8 cellular contexts compared by ENCODE assay signal in the genomic region with DNA sequence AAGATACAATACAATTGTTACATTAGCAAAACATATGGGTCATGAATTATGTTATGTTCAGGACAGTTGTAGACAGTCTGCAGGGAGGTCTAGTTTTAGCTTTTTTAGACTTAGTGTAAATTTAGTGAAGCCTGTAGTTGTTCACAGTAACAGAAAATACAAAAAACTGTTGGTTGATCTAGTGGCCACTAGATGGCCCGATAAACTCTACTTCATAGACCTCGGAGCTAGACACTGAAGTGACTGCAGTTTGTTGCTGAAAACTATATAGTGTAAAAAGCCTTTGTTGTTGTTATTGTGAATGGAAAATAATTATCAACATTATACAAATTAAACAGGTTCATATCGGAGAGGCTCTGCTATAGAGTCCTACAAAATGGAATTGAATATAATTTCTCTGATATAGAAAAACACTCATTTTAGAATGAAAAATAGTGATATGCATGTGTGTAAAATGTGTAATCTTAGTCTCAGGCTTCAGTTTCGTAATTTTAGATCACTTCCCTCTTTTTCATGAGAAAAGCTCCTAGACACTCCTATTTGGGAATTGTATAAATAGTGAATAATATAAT. TPM values are rescaled to one million over a fixed set of nuclear protein-coding genes. Genes with fewer than 3 reads are reported as not detected.
DNase-seq lines count a peak whose midpoint lies in the region; ATAC-seq and TF ChIP-seq lines count a peak whose summit lies in the region.

No MANE protein-coding gene starts in this region.

- no peak overlapping the region for H3K23ac ChIP-seq in neuronal stem cell (ENCODE audit: low read depth, low read length, poor library complexity)

- peaks cover 3% of the 10 kb centered on the region for H3K4me1 Mint-ChIP-seq in chondrocyte (ENCODE audit: low read depth)

- no peak overlapping the region for H2BK12ac ChIP-seq in neuronal stem cell (ENCODE audit: low read length)

- no peaks in the 10 kb centered on the region for H3K27me3 ChIP-seq in neuronal stem cell (ENCODE audit: control insufficient read depth in 3 of 3, insufficient read depth in 3 of 3, low read depth in 1 of 3, low read length in 3 of 3)

- no peaks in the 10 kb centered on the region for H3K36me3 Mint-ChIP-seq in chondrocyte (ENCODE audit: low read depth)

- H3K36me3 ChIP-seq in neuronal stem cell (replicated peaks in 1 of 2; ENCODE audit: control insufficient read depth in 2 of 2, insufficient read depth in 2 of 2, low read length in 2 of 2): no peaks in the 10 kb centered on the region

- H2BK5ac ChIP-seq in neuronal stem cell (ENCODE audit: low read length): no peak overlapping the region

- no peak overlapping the region for H3K14ac ChIP-seq in neuronal stem cell (ENCODE audit: low read length)

- no peak overlapping the region for H3K27ac Mint-ChIP-seq in chondrocyte (ENCODE audit: unreplicated experiment)

- no peak overlapping the region for H3K4me3 Mint-ChIP-seq in chondrocyte (ENCODE audit: unreplicated experiment)

- H3K4me1 ChIP-seq in neuronal stem cell (ENCODE audit: control insufficient read depth in 2 of 2, insufficient read depth in 1 of 2, low read depth in 1 of 2, low read length in 2 of 2): no peaks in the 10 kb centered on the region

- peak; percentile 76 for TF ChIP-seq CTCF in chondrocyte (IDR thresholded peaks at IDR 0.05)

- H3K4ac ChIP-seq in neuronal stem cell (ENCODE audit: low read length): no peak overlapping the region

- no peak overlapping the region for H2AFZ ChIP-seq in neuronal stem cell (ENCODE audit: low read length)

- WGBS in neuronal stem cell (ENCODE audit: extremely low coverage in 2 of 2, insufficient read length in 2 of 2, insufficient replicate concordance in 1 of 2), 2 donors: no CpG with 5 or more reads among the region's 4 CpGs

- no peaks in the 10 kb centered on the region for H3K79me1 ChIP-seq in neuronal stem cell (ENCODE audit: low read depth, low read length)

- ATAC-seq in GM18868 (IDR thresholded peaks at IDR 0.05; ENCODE audit: unreplicated experiment) (peak; percentile 56), HG02981 (IDR thresholded peaks at IDR 0.05; ENCODE audit: unreplicated experiment) (no peak), HG03196 (IDR thresholded peaks at IDR 0.05; ENCODE audit: unreplicated experiment) (no peak)

- H3K27ac ChIP-seq in neuronal stem cell (replicated peaks; ENCODE audit: low read length): no peak overlapping the region

- no peak overlapping the region for H2BK120ac ChIP-seq in neuronal stem cell (ENCODE audit: low read depth, low read length)

- no peak overlapping the region for H4K91ac ChIP-seq in neuronal stem cell (ENCODE audit: low read depth, low read length, poor library complexity)

- H3K9me3 Mint-ChIP-seq in chondrocyte (ENCODE audit: low read depth): peaks cover 5% of the 10 kb centered on the region

- no peak overlapping the region for H3K9ac ChIP-seq in neuronal stem cell (ENCODE audit: low read depth, low read length, poor library complexity)

- no peak overlapping the region for H3K18ac ChIP-seq in neuronal stem cell (ENCODE audit: low read length)

- no peak overlapping the region for H2BK15ac ChIP-seq in neuronal stem cell (ENCODE audit: low read length)

- H3K9me3 ChIP-seq in neuronal stem cell (replicated peaks in 1 of 2; ENCODE audit: control insufficient read depth in 2 of 2, insufficient read depth in 1 of 2, low read depth in 1 of 2, low read length in 2 of 2): peaks cover 0 to 4% of the 10 kb centered on the region in 2 donors

- peak; percentile 44 for DNase-seq in NCI-H146 treated with DMSO at 0.1 percent for 48 hours (lab: John Stamatoyannopoulos, UW; ENCODE audit: unreplicated experiment)
- DNase-seq in chondrocyte (ENCODE audit: low spot score): no peak
- DNase-seq in neuronal stem cell (ENCODE audit: low spot score): no peak
- DNase-seq in CD1c-positive myeloid dendritic cell (ENCODE audit: extremely low spot score): no peak
- no peak for DNase-seq in stimulated activated CD4-positive, alpha-beta T cell treated with anti-CD3 and anti-CD28 coated beads, Interleukin-2, amount 100 ng/mL, for 24 hours

- peak overlapping the region; percentile 24 for H3K4me2 ChIP-seq in neuronal stem cell (ENCODE audit: insufficient read depth, low read length, poor library complexity, severe bottlenecking)

- H3K27me3 Mint-ChIP-seq in chondrocyte (ENCODE audit: low read depth): peaks cover 9% of the 10 kb centered on the region

- no peak overlapping the region for H4K8ac ChIP-seq in neuronal stem cell (ENCODE audit: low read depth, low read length)

- H2AK5ac ChIP-seq in neuronal stem cell (ENCODE audit: low read depth, low read length): no peak overlapping the region

- no peak overlapping the region for H3K4me3 ChIP-seq in neuronal stem cell (ENCODE audit: low read length in 2 of 2)

RNA-seq across cellular contexts. Expression of a gene that starts 18.3 kb away (rescaled TPM):
- total RNA-seq in chondrocyte: 6.4 to 8.0 TPM (median 6.9 TPM) in 3 replicates
- 3.0 TPM for polyA plus RNA-seq in neuronal stem cell (2013, experiment 1 of 2)
- 3.0 TPM for polyA plus RNA-seq in neuronal stem cell (2013, experiment 2 of 2)

RNA-seq across cellular contexts. Expression of a gene that starts 57.8 kb away (rescaled TPM):
- 44.3 to 50.4 TPM (median 44.5 TPM) in 3 replicates for total RNA-seq in chondrocyte
- polyA plus RNA-seq in neuronal stem cell (2013, experiment 1 of 2): 89.4 TPM
- polyA plus RNA-seq in neuronal stem cell (2013, experiment 2 of 2): 87.4 TPM
